ENCODE assay signal across 20 cellular contexts in genomic region chr16:58085171-58085570, GRCh38. TPM values are rescaled to one million over a fixed set of nuclear protein-coding genes. Genes with fewer than 3 reads are reported as not detected.
"Had no signal": no experiment of that assay in that cellular context is flagged by ENCODE, and none has a peak within 500 bp of the region (broad histone marks: within the 10 kb centered on the region; RNA-seq: fewer than 3 reads in every experiment).

No MANE protein-coding gene starts in this region.

- DNase-seq: Kasumi-1, MM.1S, NCI-H1092 treated with DMSO at 0.1 percent for 48 hours, NCI-H1436, NCI-H187, NCI-H2029, NCI-H2081 treated with DMSO at 0.1 percent for 48 hours, NCI-H2171, NCI-H226, NCI-H446, NCI-H510A, NCI-H524 treated with DMSO at 0.1 percent for 48 hours, NCI-H774, SHP77, SW 1271 had no signal

- H3K4me3 ChIP-seq: K562 had no signal

- H3K9me3 Mint-ChIP-seq: IgD-negative memory B cell had no signal

- H3K4me2 ChIP-seq: KMS-11, SK-N-SH had no signal

- H3K4me3 Mint-ChIP-seq: IgD-negative memory B cell had no signal

- H3K27ac Mint-ChIP-seq: IgD-negative memory B cell had no signal

- H3K36me3 Mint-ChIP-seq: IgD-negative memory B cell had no signal

- H3K4me1 Mint-ChIP-seq: IgD-negative memory B cell had no signal

- H3K27ac ChIP-seq: HL-60, KMS-11 had no signal

- ATAC-seq: K562 had no signal

- H3K9ac ChIP-seq: KMS-11, SK-N-SH had no signal

- H3K9me2 ChIP-seq: SK-N-SH had no signal

- H3K9me3 ChIP-seq: SK-N-SH had no signal

RNA-seq across cellular contexts. Expression of gene MMP15, which starts 59.6 kb away (rescaled TPM):
- polyA plus RNA-seq: IgD-negative memory B cell had no signal
